ENCODE assay signal across 9 cellular contexts in genomic region chr19:40571005-40571318, GRCh38. TPM values are rescaled to one million over a fixed set of nuclear protein-coding genes. Genes with fewer than 3 reads are reported as not detected.
A peak's percentile ranks its signal among the peaks of the same experiment; 100 is the strongest.
DNase-seq lines count a peak whose midpoint lies in the region; ATAC-seq, FAIRE-seq and TF ChIP-seq lines count a peak whose summit lies in the region.
"Had no signal": no experiment of that assay in that cellular context is flagged by ENCODE, and none has a peak within 500 bp of the region (broad histone marks: within the 10 kb centered on the region; RNA-seq: fewer than 3 reads in every experiment).

No MANE protein-coding gene starts in this region.

- H3K36me3 Mint-ChIP-seq in naive thymus-derived CD4-positive, alpha-beta T cell, result peaks cover 0 to 2% (median 0%) of the 10 kb centered on the region in 5 donors

- TF ChIP-seq RAD21 in K562 (CRISPR knock-in tag; conservative IDR thresholded peaks at IDR 0.05 in 1 of 2, IDR thresholded peaks at IDR 0.05 in 1 of 2), result no peak

- peak; percentile 54 for ATAC-seq in HG03064 (IDR thresholded peaks at IDR 0.05; ENCODE audit: low read depth, unreplicated experiment)
- no peak for ATAC-seq in K562
- no peak for ATAC-seq in naive thymus-derived CD4-positive, alpha-beta T cell
- no peak for ATAC-seq in HG03354 (IDR thresholded peaks at IDR 0.05; ENCODE audit: poor library complexity, severe bottlenecking, unreplicated experiment)

- H3K4me2 ChIP-seq in K562 (ENCODE audit: insufficient read depth, low read length), result peak overlapping the region; percentile 56; the same call in 1 of the 2 replicates

- peaks cover 4 to 32% of the 10 kb centered on the region in 2 experiments for H3K4me1 ChIP-seq in K562 (replicated peaks in 1 of 2; ENCODE audit: control insufficient read depth in 2 of 2, insufficient read depth in 2 of 2, low read length in 2 of 2)
- H3K4me1 ChIP-seq in naive thymus-derived CD4-positive, alpha-beta T cell (ENCODE audit: control insufficient read depth in 2 of 2, insufficient read depth in 2 of 2, low read length in 2 of 2), result peaks cover 9 to 16% of the 10 kb centered on the region in 2 donors

- H3K27ac Mint-ChIP-seq in naive thymus-derived CD4-positive, alpha-beta T cell, result peak overlapping the region; percentile 55 to 93 (median 81)

- no peaks in the 10 kb centered on the region for H3K9me3 ChIP-seq in K562 (replicated peaks; ENCODE audit: control insufficient read depth, insufficient read depth, low read depth, low read length)
- no peaks in the 10 kb centered on the region for H3K9me3 ChIP-seq in naive thymus-derived CD4-positive, alpha-beta T cell (ENCODE audit: control insufficient read depth in 2 of 3, low read length in 3 of 3)
- H3K9me3 ChIP-seq: pancreas had no signal

- BruUV-seq in K562 (replicated peaks; lab: Mats Ljungman, UMichigan), result no TSS peak

- TF ChIP-seq EP300 in K562 (IDR thresholded peaks at IDR 0.05; ENCODE audit: low read length), result 0 out of 2 replicates have a peak, but pooled peaks have one; percentile 1

- DNase-seq in AG09309 (ENCODE audit: low read depth), result no peak
- DNase-seq in K562 (ENCODE audit: extremely low read depth in 1 of 4, low spot score in 3 of 4), result no peak
- no peak for DNase-seq in naive thymus-derived CD4-positive, alpha-beta T cell
- no peak for DNase-seq in AML-193 (lab: John Stamatoyannopoulos, UW)
- DNase-seq in GM19240 (ENCODE audit: insufficient read length, low spot score), result no peak
- DNase-seq in NCI-H82 treated with DMSO at 0.1 percent for 48 hours (lab: John Stamatoyannopoulos, UW; ENCODE audit: unreplicated experiment), result no peak

- no peaks in the 10 kb centered on the region for H3K36me3 ChIP-seq in K562 (ENCODE audit: control insufficient read depth, insufficient read depth, low read length)
- H3K36me3 ChIP-seq in naive thymus-derived CD4-positive, alpha-beta T cell (ENCODE audit: control insufficient read depth in 2 of 3, insufficient read depth in 3 of 3, low read length in 3 of 3), result no peaks in the 10 kb centered on the region
- H3K36me3 ChIP-seq: pancreas had no signal

- H2AFZ ChIP-seq in K562 (ENCODE audit: low read depth, low read length), result peak overlapping the region; percentile 64

- peaks cover 7 to 15% of the 10 kb centered on the region in 2 experiments; a peak in 4 of 5 replicates for H3K27me3 ChIP-seq in K562 (ENCODE audit: control insufficient read depth in 2 of 2, insufficient read depth in 2 of 2, low read length in 2 of 2)
- H3K27me3 ChIP-seq in naive thymus-derived CD4-positive, alpha-beta T cell (ENCODE audit: control insufficient read depth in 2 of 2, insufficient read depth in 2 of 2, low read length in 2 of 2), result no peaks in the 10 kb centered on the region

- in situ Hi-C loops in K562 (cut with MboI), result no loop called here

- no peak for TF ChIP-seq POLR2A in K562 (conservative IDR thresholded peaks at IDR 0.05)

- WGBS in K562 (ENCODE audit: insufficient coverage, low coverage, missing lambda C conversion rate), result 15% methylated on average over 3 of the region's 3 CpGs

- H3K9me3 Mint-ChIP-seq in naive thymus-derived CD4-positive, alpha-beta T cell, result peaks cover 0 to 4% (median 0%) of the 10 kb centered on the region in 11 donors

- no peaks in the 10 kb centered on the region for H3K9me1 ChIP-seq in K562 (ENCODE audit: control insufficient read depth, insufficient read depth, low read length)

- H3K27me3 Mint-ChIP-seq in naive thymus-derived CD4-positive, alpha-beta T cell, result peaks cover 9 to 41% (median 14%) of the 10 kb centered on the region in 5 donors

- POLR2A ChIA-PET in K562 (lab: Yijun Ruan, JAX), result interaction anchor here (0.5 to 1.5 kb wide), 9 partner anchors 15 to 741 kb away, joined by 3 to 6 read pairs (median 3); no protein-coding TSS in a partner anchor
- POLR2A ChIA-PET in naive thymus-derived CD4-positive, alpha-beta T cell (lab: Charles Lee), result interaction anchor here (0.7 to 2.2 kb wide), 12 partner anchors 8 to 693 kb away, joined by 3 to 11 read pairs (median 4); partner anchors contain the start of genes BLVRB and HNRNPUL1

- H3K27ac ChIP-seq in K562 (ENCODE audit: extremely low read depth, low read depth, low read length), result no peak overlapping the region
- H3K27ac ChIP-seq in naive thymus-derived CD4-positive, alpha-beta T cell (ENCODE audit: low read depth, low read length), result no peak overlapping the region
- H3K27ac ChIP-seq: pancreas had no signal

- no peaks in the 10 kb centered on the region for H4K20me1 ChIP-seq in K562 (replicated peaks; ENCODE audit: control insufficient read depth, insufficient read depth, low read length)

- intact Hi-C loops in K562 (cut with micrococcal nuclease), result no loop called here
- intact Hi-C loops in naive thymus-derived CD4-positive, alpha-beta T cell (cut with micrococcal nuclease), result loop anchor here in 1 of 2 donors (2.0 to 10.0 kb wide), 3 partner anchors 144 to 694 kb away; partner anchors contain the start of genes AKT2, COQ8B, HNRNPUL1 and ITPKC

- peaks cover 11 to 29% (median 20%) of the 10 kb centered on the region in 7 donors for H3K4me1 Mint-ChIP-seq in naive thymus-derived CD4-positive, alpha-beta T cell

- H3K4me3 ChIP-seq in AG09309 (ENCODE audit: control insufficient read depth, low read depth, low read length), result peak overlapping the region; percentile 6
- H3K4me3 ChIP-seq in K562, result no peak overlapping the region
- H3K4me3 ChIP-seq in naive thymus-derived CD4-positive, alpha-beta T cell (ENCODE audit: low read length), result peak overlapping the region; percentile 45

- peak overlapping the region; percentile 39 to 83 (median 73) for H3K4me3 Mint-ChIP-seq in naive thymus-derived CD4-positive, alpha-beta T cell

- CTCF ChIA-PET in K562 (lab: Yijun Ruan, JAX; ENCODE audit: low intra/inter-chr PET ratio), result interaction anchor here (1.1 kb wide), 1 partner anchor 28 kb away, joined by 3 read pairs; no protein-coding TSS in a partner anchor
- CTCF ChIA-PET in naive thymus-derived CD4-positive, alpha-beta T cell (lab: Charles Lee), result interaction anchor here (0.6 to 1.1 kb wide), 3 partner anchors 9 to 573 kb away, joined by 3 to 4 read pairs (median 3); no protein-coding TSS in a partner anchor

- no peaks in the 10 kb centered on the region for H3K79me2 ChIP-seq in K562 (ENCODE audit: control insufficient read depth, insufficient read depth, low read length)

- no peak for TF ChIP-seq CTCF in AG09309 (IDR thresholded peaks at IDR 0.05; ENCODE audit: control insufficient read depth, insufficient read depth, low read depth, low read length, missing control alignments)
- no peak for TF ChIP-seq CTCF in K562 (IDR thresholded peaks at IDR 0.05 in 2 of 3, conservative IDR thresholded peaks at IDR 0.05 in 1 of 3; ENCODE audit: insufficient read depth in 2 of 3, low read depth in 1 of 3, low read length in 3 of 3)

- FAIRE-seq in K562 (lab: Jason Lieb, UNC), result no peak

- no peak overlapping the region for H3K9ac ChIP-seq in K562 (ENCODE audit: insufficient read depth in 1 of 2, low read depth in 2 of 2, low read length in 2 of 2)

TF ChIP-seq in K562, 482 proteins besides CTCF, POLR2A, EP300 and RAD21 (continues in another document):
- no peak for TF ChIP-seq POLR2B (IDR thresholded peaks at IDR 0.05; ENCODE audit: low read depth, partially characterized antibody)
- peak; percentile 84 for TF ChIP-seq NFYB (IDR thresholded peaks at IDR 0.05; ENCODE audit: extremely low read depth, insufficient read length)
- TF ChIP-seq NR3C1 (CRISPR knock-in tag; IDR thresholded peaks at IDR 0.05), result no peak
- no peak for TF ChIP-seq HNRNPUL1 (IDR thresholded peaks at IDR 0.05; ENCODE audit: low read length)

RNA-seq across cellular contexts. Expression of gene SHKBP1, which starts 5.7 kb away (rescaled TPM):
- total RNA-seq in K562 (2011; cell fraction: chromatin; rRNA removed; ENCODE audit: low replicate concordance), result 33.3 and 146 TPM in 2 replicates
- 62.0 and 84.4 TPM in 2 replicates for total RNA-seq in K562 (2011; cell fraction: nucleolus; rRNA removed)
- 39.4 and 65.9 TPM in 2 replicates for total RNA-seq in K562 (2011; cell fraction: nucleoplasm; rRNA removed)
- 33.7 and 48.0 TPM in 2 replicates for total RNA-seq in K562 (2014; rRNA removed)
- 6.6 and 9.6 TPM in 2 replicates for total RNA-seq in K562 (2014; rRNA removed; fragmentation: Illumina TruSeq; extraction: Trizol)
- 17.5 and 22.3 TPM in 2 replicates for total RNA-seq in K562 (2015; rRNA removed; fragmentation: Illumina TruSeq; extraction: Trizol)
- total RNA-seq in K562 (2021), result 54.5 and 58.1 TPM in 2 replicates
- 18.9 and 24.4 TPM in 2 replicates for polyA plus RNA-seq in K562 (2011; rRNA removed)
- polyA plus RNA-seq in K562 (2011; cell fraction: cytosol; rRNA removed), result 34.0 and 79.0 TPM in 2 replicates
- 68.6 and 104 TPM in 2 replicates for polyA plus RNA-seq in K562 (2011; cell fraction: nucleus; rRNA removed)
- 56.1 and 106 TPM in 2 replicates for polyA plus RNA-seq in K562 (2012)
- 33.7 and 42.0 TPM in 2 replicates for polyA plus RNA-seq in K562 (2014; fragmentation: Illumina TruSeq; extraction: Trizol)
- 1 to 10 TPM; 1.2 to 4.9 TPM for polyA plus RNA-seq in K562 (2014; fragmentation: Nextera tagmentation; extraction: Ambion mirVana)
- 34.2 and 40.4 TPM in 2 replicates for polyA plus RNA-seq in K562 (2014; rRNA removed)
- polyA minus RNA-seq in K562 (2011; rRNA and poly(A)+ RNA removed), result 11.5 and 17.4 TPM in 2 replicates
- 53.0 and 61.0 TPM in 2 replicates for polyA minus RNA-seq in K562 (2011; cell fraction: cytosol; rRNA and poly(A)+ RNA removed)
- polyA minus RNA-seq in K562 (2011; cell fraction: nucleus; rRNA and poly(A)+ RNA removed), result 18.8 and 19.9 TPM in 2 replicates
- total RNA-seq in naive thymus-derived CD4-positive, alpha-beta T cell, result 100 to 1,000 TPM in 4 of 5 experiments, 10 to 100 TPM in 1; 98.4 to 218 (median 139) TPM
- polyA plus RNA-seq in naive thymus-derived CD4-positive, alpha-beta T cell, result 100 to 1,000 TPM in 1 of 2 donors, 10 to 100 TPM in 1; 92.8 to 140 TPM

RNA-seq across cellular contexts. Expression of gene LTBP4, which starts 30.2 kb away (rescaled TPM):
- 209 and 457 TPM in 2 replicates for total RNA-seq in K562 (2011; cell fraction: chromatin; rRNA removed; ENCODE audit: low replicate concordance)
- total RNA-seq in K562 (2011; cell fraction: nucleolus; rRNA removed), result 301 and 327 TPM in 2 replicates
- 219 and 259 TPM in 2 replicates for total RNA-seq in K562 (2011; cell fraction: nucleoplasm; rRNA removed)
- 38.7 and 44.5 TPM in 2 replicates for total RNA-seq in K562 (2014; rRNA removed)
- 6.1 and 9.7 TPM in 2 replicates for total RNA-seq in K562 (2014; rRNA removed; fragmentation: Illumina TruSeq; extraction: Trizol)
- 19.9 and 25.0 TPM in 2 replicates for total RNA-seq in K562 (2015; rRNA removed; fragmentation: Illumina TruSeq; extraction: Trizol)
- 148 and 160 TPM in 2 replicates for total RNA-seq in K562 (2021)
- 34.4 and 64.2 TPM in 2 replicates for polyA plus RNA-seq in K562 (2011; rRNA removed)
- polyA plus RNA-seq in K562 (2011; cell fraction: cytosol; rRNA removed), result 40.5 and 63.1 TPM in 2 replicates
- polyA plus RNA-seq in K562 (2011; cell fraction: nucleus; rRNA removed), result 400 and 488 TPM in 2 replicates
- 256 and 263 TPM in 2 replicates for polyA plus RNA-seq in K562 (2012)
- polyA plus RNA-seq in K562 (2014; fragmentation: Illumina TruSeq; extraction: Trizol), result 31.6 and 65.6 TPM in 2 replicates
- under 1 TPM; 0.35 to 0.53 TPM for polyA plus RNA-seq in K562 (2014; fragmentation: Nextera tagmentation; extraction: Ambion mirVana)
- polyA plus RNA-seq in K562 (2014; rRNA removed), result 108 and 112 TPM in 2 replicates
- 6.8 and 10.0 TPM in 2 replicates for polyA minus RNA-seq in K562 (2011; rRNA and poly(A)+ RNA removed)
- polyA minus RNA-seq in K562 (2011; cell fraction: cytosol; rRNA and poly(A)+ RNA removed), result 50.8 and 74.4 TPM in 2 replicates
- 47.9 and 57.5 TPM in 2 replicates for polyA minus RNA-seq in K562 (2011; cell fraction: nucleus; rRNA and poly(A)+ RNA removed)
- 100 to 1,000 TPM in 4 of 5 experiments, 10 to 100 TPM in 1; 62.4 to 116 (median 111) TPM for total RNA-seq in naive thymus-derived CD4-positive, alpha-beta T cell
- 10 to 100 TPM; 21.8 to 41.4 TPM for polyA plus RNA-seq in naive thymus-derived CD4-positive, alpha-beta T cell
